15 cellular contexts compared by ENCODE assay signal in the genomic region with DNA sequence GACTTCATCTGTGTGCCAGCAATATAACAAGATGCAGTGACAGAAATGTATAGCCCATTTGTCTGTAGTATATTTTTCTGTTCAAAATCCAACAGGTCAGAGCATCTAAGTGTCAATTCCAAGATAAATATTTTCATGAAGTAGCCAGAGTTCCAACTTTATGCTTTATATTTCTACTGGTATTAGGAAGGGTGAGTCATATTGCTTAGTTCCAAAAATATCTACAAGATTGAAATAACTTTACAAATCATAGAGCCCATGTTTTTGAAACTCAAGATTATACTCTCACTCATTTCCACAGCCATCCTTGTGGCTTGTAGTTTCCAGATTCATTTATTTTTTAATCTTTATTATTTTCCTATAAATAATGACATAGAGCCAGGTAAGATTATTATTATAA.
DNase-seq lines count a peak whose midpoint lies in the region; ATAC-seq and TF ChIP-seq lines count a peak whose summit lies in the region.
"Had no signal": no experiment of that assay in that cellular context is flagged by ENCODE, and none has a peak within 500 bp of the region (broad histone marks: within the 10 kb centered on the region; RNA-seq: fewer than 3 reads in every experiment).

No MANE protein-coding gene starts in this region.

- DNase-seq in A172 (ENCODE audit: low spot score) (peak; percentile 17), amniotic epithelial cell (ENCODE audit: low read depth) (peak; percentile 15), fibroblast of the conjunctiva (ENCODE audit: low read depth) (peak; percentile 6), retinal pigment epithelial cell (ENCODE audit: low read depth) (peak; percentile 31), cerebellar cortex (ENCODE audit: low spot score) (no peak)
- DNase-seq in activated CD4-positive, alpha-beta T cell treated with anti-CD3 and anti-CD28 coated beads for 48 hours: no peak
- no peak for DNase-seq in effector CD4-positive, alpha-beta T cell
- DNase-seq: 8988T, NCI-H1417 treated with DMSO at 0.1 percent for 48 hours, NCI-H2029 treated with DMSO at 0.1 percent for 48 hours, NCI-H526 treated with DMSO at 0.1 percent for 48 hours, PC-3 had no signal

- TF ChIP-seq CTCF in retinal pigment epithelial cell (conservative IDR thresholded peaks at IDR 0.05; ENCODE audit: low read depth, low read length): no peak

- no peak overlapping the region for H3K4me3 ChIP-seq in retinal pigment epithelial cell (ENCODE audit: low read length)
- H3K4me3 ChIP-seq: BLaER1 treated with 17β-estradiol and CSF1 and Interleukin-3, amounts not matched to agents 10 nM and 100 nM had no signal

- no peak for ATAC-seq in HG03097 (IDR thresholded peaks at IDR 0.05; ENCODE audit: low FRiP score, unreplicated experiment)
- ATAC-seq: HepG2, PC-3 had no signal

Comparison
In these comparisons a context has a peak if more than half of its experiments do, and no peak if none do; other contexts are left out.
1. DNase-seq: peak in A172 (single experiment), amniotic epithelial cell (single experiment), fibroblast of the conjunctiva (single experiment) and retinal pigment epithelial cell (single experiment); none in cerebellar cortex (single experiment), activated CD4-positive, alpha-beta T cell treated with anti-CD3 and anti-CD28 coated beads for 48 hours (single experiment) and effector CD4-positive, alpha-beta T cell (single experiment).